Comparison of ENCODE assay signal across 28 cellular contexts in the genomic region with DNA sequence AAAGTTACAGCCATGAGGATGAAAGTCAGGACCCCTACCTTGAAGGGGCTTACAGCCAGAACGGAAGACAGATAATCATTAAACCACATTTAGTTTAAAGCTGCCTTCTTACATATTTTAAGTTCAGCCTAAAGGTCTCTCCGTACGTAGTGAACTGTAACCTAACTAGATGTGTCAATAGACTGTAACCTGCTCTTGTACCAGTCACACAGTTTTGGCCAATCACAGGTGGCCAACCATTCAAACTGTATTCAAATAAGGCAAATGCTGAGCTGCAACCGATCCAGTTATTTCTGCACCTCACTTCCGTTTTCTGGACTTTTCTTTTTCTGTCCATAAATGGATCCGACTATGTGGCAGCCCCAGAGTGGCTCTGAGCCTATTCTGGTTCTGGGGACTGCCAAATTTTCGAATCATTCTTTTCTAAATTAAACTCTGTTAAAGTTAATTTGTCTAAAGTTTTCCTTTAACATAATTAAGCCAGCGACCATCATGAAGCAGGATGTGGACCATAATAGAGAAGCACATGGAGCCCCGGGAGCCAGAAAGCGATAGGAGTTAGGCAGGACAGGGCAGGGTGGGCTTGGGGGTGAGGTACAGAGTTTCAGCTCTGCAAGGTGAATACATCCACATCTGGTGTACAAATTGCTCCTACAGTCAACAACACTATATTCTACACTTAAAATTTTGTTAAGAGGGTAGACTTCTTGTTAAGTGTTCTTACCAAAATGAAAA. TPM values are rescaled to one million over a fixed set of nuclear protein-coding genes. Genes with fewer than 3 reads are reported as not detected.
DNase-seq lines count a peak whose midpoint lies in the region; ATAC-seq and TF ChIP-seq lines count a peak whose summit lies in the region.
"Had no signal": no experiment of that assay in that cellular context is flagged by ENCODE, and none has a peak within 500 bp of the region (broad histone marks: within the 10 kb centered on the region; RNA-seq: fewer than 3 reads in every experiment).

No MANE protein-coding gene starts in this region.

- DNase-seq in activated CD8-positive, alpha-beta memory T cell treated with anti-CD3 and anti-CD28 coated beads for 24 hours, result peak; percentile 21
- DNase-seq in activated CD8-positive, alpha-beta memory T cell treated with anti-CD3 and anti-CD28 coated beads, Interleukin-2, amount 10 ng/mL, durations not matched to agents 7 days and 5 days, result no peak
- DNase-seq in MM.1S (no peak), coronary artery (ENCODE audit: low spot score) (peak; percentile 19), renal cortical epithelial cell (ENCODE audit: low read depth) (peak; percentile 72), type B pancreatic cell (ENCODE audit: extremely low spot score, unreplicated experiment) (no peak), endothelial cell (ENCODE audit: low spot score) (no peak), T1000 (lab: John Stamatoyannopoulos, UW) (no peak)
- DNase-seq: AML-193; CD4-positive, alpha-beta T cell; COR-L47; DMS53; GF-D8; H9; HFFc6; KG1; NCI-H1092; NCI-H1417 treated with DMSO at 0.1 percent for 48 hours; NCI-H1694 treated with DMSO at 0.1 percent for 48 hours; NCI-H2081; NCI-H2171; NCI-H446; NCI-H524 treated with DMSO at 0.1 percent for 48 hours; NCI-H82; SIG-M5 had no signal

- no peaks in the 10 kb centered on the region for H3K4me1 ChIP-seq in MM.1S (ENCODE audit: low read length)
- H3K4me1 ChIP-seq: BLaER1 treated with 17β-estradiol and CSF1 and Interleukin-3, amounts not matched to agents 10 nM and 100 nM had no signal

- no peaks in the 10 kb centered on the region for H3K27me3 ChIP-seq in MM.1S (replicated peaks; ENCODE audit: insufficient read depth, low read length)
- H3K27me3 ChIP-seq: BLaER1 treated with 17β-estradiol and CSF1 and Interleukin-3, amounts not matched to agents 10 nM and 100 nM had no signal

- no peak for ATAC-seq in activated CD8-positive, alpha-beta memory T cell treated with anti-CD3 and anti-CD28 coated beads, Interleukin-2, amount 10 ng/mL, durations not matched to agents 7 days and 5 days
- ATAC-seq: GM23338 had no signal

- H3K4me1 Mint-ChIP-seq in activated CD8-positive, alpha-beta memory T cell treated with anti-CD3 and anti-CD28 coated beads, Interleukin-2, amount 10 ng/mL, durations not matched to agents 7 days and 5 days, result no peaks in the 10 kb centered on the region
- H3K4me1 Mint-ChIP-seq in type B pancreatic cell (ENCODE audit: unreplicated experiment) (no peaks in the 10 kb centered on the region), endothelial cell (ENCODE audit: unreplicated experiment) (no peaks in the 10 kb centered on the region)
- H3K4me1 Mint-ChIP-seq: GM23338 had no signal

- no peak overlapping the region for H3K4me3 Mint-ChIP-seq in activated CD8-positive, alpha-beta memory T cell treated with anti-CD3 and anti-CD28 coated beads, Interleukin-2, amount 10 ng/mL, durations not matched to agents 7 days and 5 days
- H3K4me3 Mint-ChIP-seq in type B pancreatic cell (no peak overlapping the region), endothelial cell (ENCODE audit: unreplicated experiment) (no peak overlapping the region)
- H3K4me3 Mint-ChIP-seq: CD4-positive, alpha-beta T cell; GM23338; H9; HFFc6 had no signal

- no peaks in the 10 kb centered on the region for H3K9me2 ChIP-seq in MM.1S (replicated peaks; ENCODE audit: insufficient read depth, low read length)

- no peaks in the 10 kb centered on the region for H4K20me1 ChIP-seq in MM.1S (ENCODE audit: insufficient read depth, low read length)
- H4K20me1 ChIP-seq: BLaER1 treated with 17β-estradiol and CSF1 and Interleukin-3, amounts not matched to agents 10 nM and 100 nM had no signal

- H3K36me3 ChIP-seq in MM.1S (replicated peaks; ENCODE audit: insufficient read depth, low read length), result no peaks in the 10 kb centered on the region
- H3K36me3 ChIP-seq: BLaER1 treated with 17β-estradiol and CSF1 and Interleukin-3, amounts not matched to agents 10 nM and 100 nM had no signal

- H3K9ac ChIP-seq in MM.1S (ENCODE audit: low read length), result no peak overlapping the region
- H3K9ac ChIP-seq: BLaER1 treated with 17β-estradiol and CSF1 and Interleukin-3, amounts not matched to agents 10 nM and 100 nM had no signal

- H3K36me3 Mint-ChIP-seq in activated CD8-positive, alpha-beta memory T cell treated with anti-CD3 and anti-CD28 coated beads, Interleukin-2, amount 10 ng/mL, durations not matched to agents 7 days and 5 days, result no peaks in the 10 kb centered on the region
- H3K36me3 Mint-ChIP-seq in type B pancreatic cell (no peaks in the 10 kb centered on the region), endothelial cell (ENCODE audit: low read depth, unreplicated experiment) (no peaks in the 10 kb centered on the region)

- H3F3A ChIP-seq in MM.1S (ENCODE audit: insufficient read depth, low read length), result no peaks in the 10 kb centered on the region

- H2AFZ ChIP-seq in MM.1S (ENCODE audit: low read length), result 0 out of 2 replicates have a peak overlapping the region, but pooled peaks have one; percentile 8
- H2AFZ ChIP-seq: GM23338 had no signal

- no peak for TF ChIP-seq CTCF in MM.1S (IDR thresholded peaks at IDR 0.05; ENCODE audit: low read length)
- TF ChIP-seq CTCF in coronary artery (IDR thresholded peaks at IDR 0.05), result no peak
- no peak for TF ChIP-seq CTCF in type B pancreatic cell (conservative IDR thresholded peaks at IDR 0.05)
- no peak for TF ChIP-seq CTCF in endothelial cell (IDR thresholded peaks at IDR 0.05; ENCODE audit: unreplicated experiment)

- H3K27ac Mint-ChIP-seq in activated CD8-positive, alpha-beta memory T cell treated with anti-CD3 and anti-CD28 coated beads, Interleukin-2, amount 10 ng/mL, durations not matched to agents 7 days and 5 days, result no peak overlapping the region
- H3K27ac Mint-ChIP-seq in type B pancreatic cell (no peak overlapping the region), endothelial cell (ENCODE audit: unreplicated experiment) (no peak overlapping the region)
- H3K27ac Mint-ChIP-seq: CD4-positive, alpha-beta T cell; GM23338; H9; HFFc6 had no signal

- H3K4me3 ChIP-seq in MM.1S (ENCODE audit: low read length) (no peak overlapping the region), coronary artery (no peak overlapping the region)
- H3K4me3 ChIP-seq: BLaER1 treated with 17β-estradiol and CSF1 and Interleukin-3, amounts not matched to agents 10 nM and 100 nM; GM23338; SK-N-MC had no signal

- peaks cover 51% of the 10 kb centered on the region for H3K27me3 Mint-ChIP-seq in activated CD8-positive, alpha-beta memory T cell treated with anti-CD3 and anti-CD28 coated beads, Interleukin-2, amount 10 ng/mL, durations not matched to agents 7 days and 5 days
- H3K27me3 Mint-ChIP-seq in type B pancreatic cell (peaks cover 26% of the 10 kb centered on the region), endothelial cell (ENCODE audit: unreplicated experiment) (peaks cover 1% of the 10 kb centered on the region)

- no peaks in the 10 kb centered on the region for H3K79me2 ChIP-seq in MM.1S (ENCODE audit: low read length)

- no peaks in the 10 kb centered on the region for H3K9me3 ChIP-seq in MM.1S (replicated peaks; ENCODE audit: insufficient read depth, low read length)

- CTCF ChIA-PET in activated CD8-positive, alpha-beta memory T cell treated with anti-CD3 and anti-CD28 coated beads, Interleukin-2, amount 10 ng/mL, durations not matched to agents 7 days and 5 days (lab: Charles Lee), result no interaction called here

- H3K4me2 ChIP-seq in MM.1S (ENCODE audit: low read depth, low read length), result no peak overlapping the region
- H3K4me2 ChIP-seq: BLaER1 treated with 17β-estradiol and CSF1 and Interleukin-3, amounts not matched to agents 10 nM and 100 nM; GM23338 had no signal

- no peak overlapping the region for H3K27ac ChIP-seq in MM.1S (ENCODE audit: low read length)
- no peak overlapping the region for H3K27ac ChIP-seq in coronary artery
- H3K27ac ChIP-seq: BLaER1 treated with 17β-estradiol and CSF1 and Interleukin-3, amounts not matched to agents 10 nM and 100 nM; SK-N-MC had no signal

- H3K9me3 Mint-ChIP-seq in activated CD8-positive, alpha-beta memory T cell treated with anti-CD3 and anti-CD28 coated beads, Interleukin-2, amount 10 ng/mL, durations not matched to agents 7 days and 5 days (ENCODE audit: low read depth), result no peaks in the 10 kb centered on the region
- no peaks in the 10 kb centered on the region for H3K9me3 Mint-ChIP-seq in type B pancreatic cell
- H3K9me3 Mint-ChIP-seq in endothelial cell (ENCODE audit: unreplicated experiment), result no peaks in the 10 kb centered on the region
- H3K9me3 Mint-ChIP-seq: CD4-positive, alpha-beta T cell; GM23338; H9; HFFc6 had no signal

RNA-seq across cellular contexts. Expression of a gene that starts 48.4 kb away (rescaled TPM):
- total RNA-seq in activated CD8-positive, alpha-beta memory T cell treated with anti-CD3 and anti-CD28 coated beads, Interleukin-2, amount 10 ng/mL, durations not matched to agents 7 days and 5 days, result 10 to 100 TPM; 24.2 to 26.5 TPM
- total RNA-seq in renal cortical epithelial cell (154 and 187 TPM in 2 replicates), type B pancreatic cell (ENCODE audit: low replicate concordance) (55.0 and 69.8 TPM in 2 replicates), endothelial cell (ENCODE audit: unreplicated experiment) (120 TPM)

Comparison
In these comparisons a context has a peak if more than half of its experiments do, and no peak if none do; other contexts are left out.
1. DNase-seq: peak in activated CD8-positive, alpha-beta memory T cell treated with anti-CD3 and anti-CD28 coated beads for 24 hours (single experiment), coronary artery (single experiment) and renal cortical epithelial cell (single experiment); none in activated CD8-positive, alpha-beta memory T cell treated with anti-CD3 and anti-CD28 coated beads, Interleukin-2, amount 10 ng/mL, durations not matched to agents 7 days and 5 days (single experiment), MM.1S (single experiment), type B pancreatic cell (single experiment), endothelial cell (single experiment) and T1000 (single experiment).